In the genomic region with DNA sequence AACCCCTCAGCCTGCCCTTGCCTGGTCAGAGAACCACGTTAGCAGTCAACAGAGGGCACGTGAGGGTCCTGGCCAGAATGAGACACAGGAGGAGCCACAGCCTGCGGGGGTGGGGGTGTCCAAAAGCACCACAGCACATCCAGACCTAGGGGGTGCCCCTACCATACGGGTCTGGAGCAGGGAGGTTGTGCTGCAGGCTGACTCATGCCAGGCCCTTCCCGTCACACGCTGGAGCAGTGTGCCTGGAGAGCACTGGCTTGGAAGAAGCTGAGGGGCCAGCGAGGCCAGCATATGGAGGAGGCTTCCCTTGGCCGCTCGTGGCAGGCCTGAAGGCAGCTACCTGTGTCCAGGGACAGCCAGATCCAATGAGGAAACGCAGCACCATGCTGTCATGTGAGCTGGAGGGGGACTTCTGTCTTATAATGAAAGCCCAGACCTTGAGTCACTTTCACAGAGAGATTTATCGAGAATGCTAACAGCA, we compare ENCODE assay signal across 9 cellular contexts. TPM values are rescaled to one million over a fixed set of nuclear protein-coding genes. Genes with fewer than 3 reads are reported as not detected.
DNase-seq lines count a peak whose midpoint lies in the region; ATAC-seq and TF ChIP-seq lines count a peak whose summit lies in the region.
"Had no signal": no experiment of that assay in that cellular context is flagged by ENCODE, and none has a peak within 500 bp of the region (broad histone marks: within the 10 kb centered on the region; RNA-seq: fewer than 3 reads in every experiment).

No MANE protein-coding gene starts in this region.

- no peak for TF ChIP-seq CTCF in progenitor cell of endocrine pancreas (IDR thresholded peaks at IDR 0.05; ENCODE audit: unreplicated experiment)

- H3K4me1 ChIP-seq in BLaER1 (peaks cover 61% of the 10 kb centered on the region), HUES6 (ENCODE audit: control insufficient read depth, insufficient read depth, low read length) (peaks cover 36% of the 10 kb centered on the region)

- H3K4me3 ChIP-seq in BLaER1 (peak overlapping the region; percentile 77; the same call in 1 of the 2 replicates), HUES6 (ENCODE audit: low read depth, low read length) (no peak overlapping the region)

- peaks cover 1% of the 10 kb centered on the region for H3K4me1 Mint-ChIP-seq in activated naive CD8-positive, alpha-beta T cell treated with anti-CD3 and anti-CD28 coated beads, Interleukin-2, amount 10 ng/mL, durations not matched to agents 7 days and 5 days
- H3K4me1 Mint-ChIP-seq in progenitor cell of endocrine pancreas (ENCODE audit: low read depth): peaks cover 19% of the 10 kb centered on the region

- H3K27ac ChIP-seq in BLaER1 (peak overlapping the region; percentile 96), HUES6 (ENCODE audit: low read depth, low read length) (no peak overlapping the region)

- peaks cover 3% of the 10 kb centered on the region for H3K36me3 Mint-ChIP-seq in activated naive CD8-positive, alpha-beta T cell treated with anti-CD3 and anti-CD28 coated beads, Interleukin-2, amount 10 ng/mL, durations not matched to agents 7 days and 5 days
- H3K36me3 Mint-ChIP-seq in progenitor cell of endocrine pancreas (ENCODE audit: insufficient read depth): no peaks in the 10 kb centered on the region

- H3K9me3 Mint-ChIP-seq in activated naive CD8-positive, alpha-beta T cell treated with anti-CD3 and anti-CD28 coated beads, Interleukin-2, amount 10 ng/mL, durations not matched to agents 7 days and 5 days: no peaks in the 10 kb centered on the region
- peaks cover 4% of the 10 kb centered on the region for H3K9me3 Mint-ChIP-seq in progenitor cell of endocrine pancreas (ENCODE audit: low read depth)

- no peaks in the 10 kb centered on the region for H3K27me3 Mint-ChIP-seq in activated naive CD8-positive, alpha-beta T cell treated with anti-CD3 and anti-CD28 coated beads, Interleukin-2, amount 10 ng/mL, durations not matched to agents 7 days and 5 days
- no peaks in the 10 kb centered on the region for H3K27me3 Mint-ChIP-seq in progenitor cell of endocrine pancreas

- H3K27me3 ChIP-seq in BLaER1 (peaks cover 73% of the 10 kb centered on the region), HUES6 (ENCODE audit: control insufficient read depth, insufficient read depth, low read length) (no peaks in the 10 kb centered on the region)

- peaks cover 80% of the 10 kb centered on the region for H4K20me1 ChIP-seq in BLaER1

- no peak overlapping the region for H3K27ac Mint-ChIP-seq in activated naive CD8-positive, alpha-beta T cell treated with anti-CD3 and anti-CD28 coated beads, Interleukin-2, amount 10 ng/mL, durations not matched to agents 7 days and 5 days
- no peak overlapping the region for H3K27ac Mint-ChIP-seq in progenitor cell of endocrine pancreas

- H3K9me3 ChIP-seq in BLaER1 (no peaks in the 10 kb centered on the region), HUES6 (ENCODE audit: control insufficient read depth, insufficient read depth, low read depth, low read length) (peaks cover 6% of the 10 kb centered on the region; the same call in 1 of the 2 replicates)

- peaks cover 21% of the 10 kb centered on the region for H3K36me3 ChIP-seq in BLaER1
- H3K36me3 ChIP-seq in HUES6 (ENCODE audit: control insufficient read depth, insufficient read depth, low read length): peaks cover 20% of the 10 kb centered on the region

- no peak for ATAC-seq in activated naive CD8-positive, alpha-beta T cell treated with anti-CD3 and anti-CD28 coated beads, Interleukin-2, amount 10 ng/mL, durations not matched to agents 7 days and 5 days (ENCODE audit: low read depth)

- peak overlapping the region; percentile 91; the same call in 1 of the 2 replicates for H3K9ac ChIP-seq in BLaER1
- H3K9ac ChIP-seq in HUES6 (ENCODE audit: low read length): peak overlapping the region; percentile 14

- POLR2A ChIA-PET in activated naive CD8-positive, alpha-beta T cell treated with anti-CD3 and anti-CD28 coated beads, Interleukin-2, amount 10 ng/mL, durations not matched to agents 7 days and 5 days (lab: Charles Lee): interaction anchor here (1.3 to 3.4 kb wide), 3 partner anchors 11 to 96 kb away, joined by 3 to 35 read pairs (median 8); partner anchors contain the start of genes ARHGAP4, HCFC1 and TMEM187

- peak overlapping the region; percentile 85 for H3K4me2 ChIP-seq in BLaER1

- H3K4me3 Mint-ChIP-seq in activated naive CD8-positive, alpha-beta T cell treated with anti-CD3 and anti-CD28 coated beads, Interleukin-2, amount 10 ng/mL, durations not matched to agents 7 days and 5 days: peak overlapping the region; percentile 89
- no peak overlapping the region for H3K4me3 Mint-ChIP-seq in progenitor cell of endocrine pancreas (ENCODE audit: low read depth)

- no peak for DNase-seq in activated naive CD8-positive, alpha-beta T cell treated with anti-CD3 and anti-CD28 coated beads, Interleukin-2, amount 10 ng/mL, durations not matched to agents 7 days and 5 days
- DNase-seq in lung microvascular endothelial cell (ENCODE audit: low read depth in 2 of 2): peak; percentile 26 to 75
- no peak for DNase-seq in progenitor cell of endocrine pancreas (ENCODE audit: low spot score, unreplicated experiment)
- no peak for DNase-seq in NCI-H2227 treated with DMSO at 0.1 percent for 48 hours (lab: John Stamatoyannopoulos, UW)
- DNase-seq in NCI-H1417 treated with DMSO at 0.1 percent for 48 hours (lab: John Stamatoyannopoulos, UW): no peak
- no peak for DNase-seq in NCI-H2081 (lab: John Stamatoyannopoulos, UW)
- DNase-seq: NCI-H446 treated with DMSO at 0.1 percent for 48 hours had no signal

RNA-seq across cellular contexts. Expression of gene IRAK1, which starts 1.5 kb away (rescaled TPM):
- total RNA-seq in activated naive CD8-positive, alpha-beta T cell treated with anti-CD3 and anti-CD28 coated beads, Interleukin-2, amount 10 ng/mL, durations not matched to agents 7 days and 5 days: 100 to 1,000 TPM; 127 to 135 TPM
- total RNA-seq in lung microvascular endothelial cell (47.7 and 63.1 TPM in 2 replicates), progenitor cell of endocrine pancreas (95.8 and 96.9 TPM in 2 replicates)

RNA-seq across cellular contexts. Expression of gene TMEM187, which starts 48.6 kb away (rescaled TPM):
- total RNA-seq in activated naive CD8-positive, alpha-beta T cell treated with anti-CD3 and anti-CD28 coated beads, Interleukin-2, amount 10 ng/mL, durations not matched to agents 7 days and 5 days: 1 to 10 TPM; 8.6 to 9.7 TPM
- 3.2 and 4.8 TPM in 2 replicates for total RNA-seq in lung microvascular endothelial cell
- 10.2 and 11.7 TPM in 2 replicates for total RNA-seq in progenitor cell of endocrine pancreas

RNA-seq across cellular contexts. Expression of gene HCFC1, which starts 49.6 kb away (rescaled TPM):
- total RNA-seq in activated naive CD8-positive, alpha-beta T cell treated with anti-CD3 and anti-CD28 coated beads, Interleukin-2, amount 10 ng/mL, durations not matched to agents 7 days and 5 days: 100 to 1,000 TPM; 101 to 107 TPM
- total RNA-seq in lung microvascular endothelial cell: 10.0 and 10.3 TPM in 2 replicates
- 105 and 121 TPM in 2 replicates for total RNA-seq in progenitor cell of endocrine pancreas

Comparison
In these comparisons a context has a peak if more than half of its experiments do, and no peak if none do; other contexts are left out.
1. DNase-seq: peak in lung microvascular endothelial cell (2 of 2); none in activated naive CD8-positive, alpha-beta T cell treated with anti-CD3 and anti-CD28 coated beads, Interleukin-2, amount 10 ng/mL, durations not matched to agents 7 days and 5 days (single experiment), progenitor cell of endocrine pancreas (single experiment), NCI-H2227 treated with DMSO at 0.1 percent for 48 hours (single experiment), NCI-H1417 treated with DMSO at 0.1 percent for 48 hours (single experiment) and NCI-H2081 (0 of 2).